In the genomic region with DNA sequence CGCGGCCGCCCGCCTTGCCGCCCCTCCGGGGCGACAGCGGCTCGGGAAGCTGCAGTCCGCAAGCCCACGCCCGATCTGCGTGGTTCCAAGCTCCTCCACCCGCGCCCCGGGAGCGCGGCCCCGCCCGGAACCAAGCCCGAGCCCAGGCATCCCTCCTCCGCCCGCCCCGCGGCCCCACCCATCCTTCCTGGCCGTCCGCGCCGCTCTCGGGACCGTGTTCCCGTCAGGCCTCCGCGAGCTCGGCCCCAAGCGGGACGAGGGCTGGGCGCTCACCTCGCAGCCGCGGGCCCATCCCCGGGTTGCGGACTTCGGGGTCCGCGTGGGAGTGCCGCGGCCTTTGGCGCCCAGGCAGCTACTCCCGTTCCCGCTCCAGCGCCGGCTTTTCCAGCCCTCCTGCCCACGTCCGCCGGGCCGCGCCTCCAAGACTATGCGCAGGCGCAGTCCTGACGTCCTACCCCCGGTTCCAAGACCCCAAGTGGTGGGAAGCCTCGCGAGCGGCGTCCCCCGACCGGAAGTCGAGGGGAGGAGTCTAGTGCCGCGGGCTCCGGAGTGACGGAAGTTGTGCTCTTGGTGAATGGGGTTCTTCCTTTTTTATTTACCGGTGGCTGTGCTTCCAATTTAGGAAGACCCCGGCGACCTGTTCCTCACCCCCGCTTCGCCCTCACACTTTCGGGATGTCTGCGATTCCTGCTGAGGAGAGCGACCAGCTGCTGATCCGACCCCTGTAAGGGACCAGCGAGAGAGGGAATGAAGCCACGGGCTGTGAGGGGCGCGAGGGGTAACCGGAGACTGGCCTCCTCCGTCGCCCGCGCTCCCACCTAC, we compare ENCODE assay signal across 8 cellular contexts. TPM values are rescaled to one million over a fixed set of nuclear protein-coding genes. Genes with fewer than 3 reads are reported as not detected.
DNase-seq lines count a peak whose midpoint lies in the region; ATAC-seq and TF ChIP-seq lines count a peak whose summit lies in the region.

TSS of gene CPSF3 (plus strand) at position 555 of the 822 bp plus-strand sequence. CDS start at position 675, 120 bp downstream.
TSS of gene ITGB1BP1 (minus strand) at position 429 of the 822 bp plus-strand sequence. CDS start 4,831 bp downstream, outside the sequence.

- no CpG with 5 or more reads among the region's 91 CpGs for WGBS in H9 (ENCODE audit: extremely low coverage, insufficient read length, low lambda C conversion rate)

- no peak within 1 kb of the TSS for H2BK12ac ChIP-seq in H9 (ENCODE audit: insufficient read length, low read depth, low read length)

- peak within 1 kb of the TSS; percentile 92 for H3K14ac ChIP-seq in H9 (ENCODE audit: insufficient read depth, low read length)

- no peak within 1 kb of the TSS for H3K23ac ChIP-seq in H9 (ENCODE audit: insufficient read length, low read depth, low read length)

- no peak within 1 kb of the TSS for H3K56ac ChIP-seq in H9 (ENCODE audit: insufficient read length, low read depth, low read length)

- H3K79me2 ChIP-seq in H9 (ENCODE audit: insufficient read depth, low read length): peaks cover 2% of the 10 kb centered on the region; the same call in 1 of the 2 replicates

- no peak within 1 kb of the TSS for H3K4ac ChIP-seq in H9 (ENCODE audit: low read depth, low read length)

- H4K20me1 ChIP-seq in H9 (ENCODE audit: control insufficient read depth, insufficient read depth, insufficient read length): no peaks in the 10 kb centered on the region

- no peaks in the 10 kb centered on the region for H3K27me3 ChIP-seq in H9 (ENCODE audit: insufficient read depth, low read length)
- H3K27me3 ChIP-seq in MG63: no peaks in the 10 kb centered on the region

- no peaks in the 10 kb centered on the region for H3K79me1 ChIP-seq in H9 (ENCODE audit: insufficient read depth, low read depth, low read length, poor library complexity, severe bottlenecking)

- no peak within 1 kb of the TSS for H4K91ac ChIP-seq in H9 (ENCODE audit: insufficient read length, low read depth, low read length)

- no peak within 1 kb of the TSS for H2BK20ac ChIP-seq in H9 (ENCODE audit: low read depth, low read length, poor library complexity, severe bottlenecking)

- H3K27ac ChIP-seq in H9 (ENCODE audit: insufficient read length, low read depth, low read length): peak within 1 kb of the TSS; percentile 48

- H3T11ph ChIP-seq in H9 (ENCODE audit: low read length): no peak within 1 kb of the TSS

- H3K4me1 ChIP-seq in H9 (ENCODE audit: insufficient read depth, low read length): no peaks in the 10 kb centered on the region

- TF ChIP-seq CTCF in H9 (conservative IDR thresholded peaks at IDR 0.05) (no peak), fibroblast of the aortic adventitia (IDR thresholded peaks at IDR 0.05; ENCODE audit: insufficient read depth, low read length) (no peak), nephron progenitor cell (IDR thresholded peaks at IDR 0.05) (no peak)

- no peak within 1 kb of the TSS for H2BK15ac ChIP-seq in H9 (ENCODE audit: low read depth, low read length)

- peak; percentile 91 for ATAC-seq in stimulated activated naive CD8-positive, alpha-beta T cell treated with anti-CD3 and anti-CD28 coated beads, Interleukin-15, amount 100 ng/mL, for 72 hours

- H3K36me3 Mint-ChIP-seq in H9 (ENCODE audit: insufficient read depth in 1 of 3, low read depth in 3 of 3): peaks cover 0 to under 1% (median 0%) of the 10 kb centered on the region in 3 experiments; a peak in 3 of 7 replicates
- peaks cover 3% of the 10 kb centered on the region for H3K36me3 Mint-ChIP-seq in nephron progenitor cell (ENCODE audit: low read depth)

- H3K9me3 Mint-ChIP-seq in H9 (no peaks in the 10 kb centered on the region), nephron progenitor cell (no peaks in the 10 kb centered on the region)
- H3K9me3 Mint-ChIP-seq in stimulated activated naive CD8-positive, alpha-beta T cell treated with anti-CD3 and anti-CD28 coated beads, Interleukin-15, amount 100 ng/mL, for 72 hours: no peaks in the 10 kb centered on the region

- H3K9ac ChIP-seq in H9 (ENCODE audit: extremely low read depth, insufficient read length, low read length): peak within 1 kb of the TSS; percentile 97

- H3K4me2 ChIP-seq in H9 (ENCODE audit: insufficient read depth, insufficient read length, low read length): peak within 1 kb of the TSS; percentile 93

- H3K23me2 ChIP-seq in H9 (ENCODE audit: insufficient read length, low read depth, low read length, poor library complexity, severe bottlenecking): peaks cover 13% of the 10 kb centered on the region

- peak within 1 kb of the TSS; percentile 60 for H2BK5ac ChIP-seq in H9 (ENCODE audit: insufficient read length, low read length)

- peaks cover 10% of the 10 kb centered on the region for H3K27me3 Mint-ChIP-seq in H9 (ENCODE audit: low read depth)
- no peaks in the 10 kb centered on the region for H3K27me3 Mint-ChIP-seq in nephron progenitor cell (ENCODE audit: low read depth, poor library complexity)
- H3K27me3 Mint-ChIP-seq in stimulated activated naive CD8-positive, alpha-beta T cell treated with anti-CD3 and anti-CD28 coated beads, Interleukin-15, amount 100 ng/mL, for 72 hours: no peaks in the 10 kb centered on the region

- peaks cover 13% of the 10 kb centered on the region for H3K36me3 ChIP-seq in MG63

- no peak within 1 kb of the TSS for H4K8ac ChIP-seq in H9 (replicated peaks; ENCODE audit: insufficient read length, low read depth, low read length)

- peak within 1 kb of the TSS; percentile 87 to 92 (median 91) for H3K27ac Mint-ChIP-seq in H9
- peak within 1 kb of the TSS; percentile 97 for H3K27ac Mint-ChIP-seq in nephron progenitor cell
- peak within 1 kb of the TSS; percentile 96 to 97 for H3K27ac Mint-ChIP-seq in stimulated activated naive CD8-positive, alpha-beta T cell treated with anti-CD3 and anti-CD28 coated beads, Interleukin-15, amount 100 ng/mL, for 72 hours

- DNase-seq in ELR (ENCODE audit: low read depth) (peak; percentile 97), H9 (peak; percentile 98), MG63 (peak; percentile 96), SHP77 treated with DMSO at 0.1 percent for 48 hours (lab: John Stamatoyannopoulos, UW) (peak; percentile 97), fibroblast of the aortic adventitia (ENCODE audit: low read depth) (peak; percentile 97), nephron progenitor cell (peak; percentile 99)
- peak; percentile 99 for DNase-seq in activated effector memory CD4-positive, alpha-beta T cell treated with anti-CD3 and anti-CD28 coated beads, Interleukin-2, amount 50 U/mL, for 16 hours
- DNase-seq in stimulated activated naive CD8-positive, alpha-beta T cell treated with anti-CD3 and anti-CD28 coated beads, Interleukin-15, amount 100 ng/mL, for 72 hours: peak; percentile 98

- H3K9me3 ChIP-seq in H9 (ENCODE audit: control insufficient read depth, low read depth, low read length): no peaks in the 10 kb centered on the region
- H3K9me3 ChIP-seq in MG63: no peaks in the 10 kb centered on the region

- H2AFZ ChIP-seq in H9 (ENCODE audit: low read length): no peak within 1 kb of the TSS

- H3K4me1 Mint-ChIP-seq in H9 (peaks cover 9 to 11% of the 10 kb centered on the region in 2 experiments), nephron progenitor cell (peaks cover 22% of the 10 kb centered on the region)
- peaks cover 43% of the 10 kb centered on the region for H3K4me1 Mint-ChIP-seq in stimulated activated naive CD8-positive, alpha-beta T cell treated with anti-CD3 and anti-CD28 coated beads, Interleukin-15, amount 100 ng/mL, for 72 hours

- H4K5ac ChIP-seq in H9 (ENCODE audit: insufficient read length, low read depth, low read length): no peak within 1 kb of the TSS

- H3K4me3 Mint-ChIP-seq in H9 (peak within 1 kb of the TSS in 1 of 2 experiments; percentile 91; a peak in 3 of 5 replicates), nephron progenitor cell (peak within 1 kb of the TSS; percentile 88)
- peak within 1 kb of the TSS; percentile 94 to 96 for H3K4me3 Mint-ChIP-seq in stimulated activated naive CD8-positive, alpha-beta T cell treated with anti-CD3 and anti-CD28 coated beads, Interleukin-15, amount 100 ng/mL, for 72 hours

- no peak within 1 kb of the TSS for H2BK120ac ChIP-seq in H9 (ENCODE audit: low read depth, low read length, poor library complexity, severe bottlenecking)

- peak within 1 kb of the TSS; percentile 95 for H3K18ac ChIP-seq in H9 (ENCODE audit: insufficient read length, low read depth, low read length)

- H2AK5ac ChIP-seq in H9 (ENCODE audit: insufficient read length, low read length): no peak within 1 kb of the TSS

- H3K4me3 ChIP-seq in MG63: peak within 1 kb of the TSS; percentile 91
- H3K4me3 ChIP-seq in fibroblast of the aortic adventitia (ENCODE audit: low read depth, low read length): peak within 1 kb of the TSS; percentile 98

RNA-seq across cellular contexts. Expression of gene CPSF3, which starts in this region (rescaled TPM):
- total RNA-seq in H9 (2021): 89.5 and 95.5 TPM in 2 replicates
- total RNA-seq in MG63 (2014; rRNA removed; shearing (Covaris generic); ENCODE audit: low replicate concordance): 31.1 and 39.4 TPM in 2 replicates
- 62.2 and 76.5 TPM in 2 replicates for total RNA-seq in fibroblast of the aortic adventitia (ENCODE audit: low replicate concordance)

RNA-seq across cellular contexts. Expression of gene ITGB1BP1, which starts in this region (rescaled TPM):
- total RNA-seq in H9 (2021) (38.7 and 38.9 TPM in 2 replicates), fibroblast of the aortic adventitia (ENCODE audit: low replicate concordance) (34.8 and 80.9 TPM in 2 replicates)
- total RNA-seq in MG63 (2014; rRNA removed; shearing (Covaris generic); ENCODE audit: low replicate concordance): 95.1 and 158 TPM in 2 replicates

Comparison
In these comparisons a context has a peak if more than half of its experiments do, and no peak if none do; other contexts are left out.
1. Peak in every context shown above with its lines: DNase-seq, ATAC-seq, H3K4me3 ChIP-seq and H3K27ac ChIP-seq.